8 cellular contexts compared by ENCODE assay signal in the genomic region with DNA sequence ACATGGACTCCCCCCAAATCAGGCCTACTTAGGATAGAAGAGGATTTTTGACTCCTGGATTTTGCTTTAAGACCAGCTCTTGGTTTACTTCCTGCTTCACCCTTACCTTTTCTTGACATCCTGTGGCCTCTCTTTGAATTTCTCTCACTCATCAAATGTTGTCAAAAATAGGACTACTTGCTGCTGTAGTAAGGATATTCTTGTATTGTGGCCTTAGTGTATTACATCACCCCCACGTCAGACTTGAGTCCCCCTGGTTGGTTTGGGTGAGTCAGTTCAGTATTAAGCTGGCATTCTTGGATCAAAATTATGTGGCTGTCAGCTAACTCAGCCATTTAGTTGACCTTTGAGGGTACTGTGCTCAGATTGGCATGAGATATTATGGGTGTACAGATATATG. TPM values are rescaled to one million over a fixed set of nuclear protein-coding genes. Genes with fewer than 3 reads are reported as not detected.
DNase-seq lines count a peak whose midpoint lies in the region; ATAC-seq and TF ChIP-seq lines count a peak whose summit lies in the region.

No MANE protein-coding gene starts in this region.

- no peak overlapping the region for H3K27ac Mint-ChIP-seq in MCF 10A (ENCODE audit: low read depth, unreplicated experiment)

- H3F3A ChIP-seq in PC-9 (ENCODE audit: insufficient read depth, low read depth) = peaks cover 4% of the 10 kb centered on the region; the same call in 1 of the 2 replicates

- WGBS in esophagus squamous epithelium, 2 donors = 0 to 6% methylated on average over 1 of the region's 1 CpG
- 0% methylated on average over 1 of the region's 1 CpG for WGBS in transverse colon (ENCODE audit: low coverage in 1 of 2), 2 donors

- H3K36me3 Mint-ChIP-seq in MCF 10A (ENCODE audit: insufficient read depth, unreplicated experiment) = peaks cover 4% of the 10 kb centered on the region

- peaks cover 62% of the 10 kb centered on the region for H3K79me2 ChIP-seq in PC-9 (ENCODE audit: low read depth)

- H3K4me2 ChIP-seq in PC-9 = peak overlapping the region; percentile 95

- peaks cover 4% of the 10 kb centered on the region; the same call in 1 of the 2 replicates for H4K20me1 ChIP-seq in PC-9 (ENCODE audit: insufficient read depth)

- H3K27me3 ChIP-seq in breast epithelium = no peaks in the 10 kb centered on the region
- H3K27me3 ChIP-seq in PC-9 (ENCODE audit: insufficient read depth, low read depth) = no peaks in the 10 kb centered on the region
- no peaks in the 10 kb centered on the region for H3K27me3 ChIP-seq in esophagus squamous epithelium
- no peaks in the 10 kb centered on the region for H3K27me3 ChIP-seq in transverse colon

- no peaks in the 10 kb centered on the region for H3K9me2 ChIP-seq in PC-9 (ENCODE audit: insufficient read depth)

- no peak overlapping the region for H3K4me3 Mint-ChIP-seq in MCF 10A (ENCODE audit: unreplicated experiment)

- H3K9me3 ChIP-seq in breast epithelium (no peaks in the 10 kb centered on the region), PC-9 (ENCODE audit: insufficient read depth, low read depth) (no peaks in the 10 kb centered on the region), esophagus squamous epithelium (no peaks in the 10 kb centered on the region), transverse colon (no peaks in the 10 kb centered on the region)

- POLR2A ChIA-PET in MCF 10A (lab: Yijun Ruan, JAX) (interaction anchor here (0.7 to 5.1 kb wide), 25 partner anchors 10 to 860 kb away, joined by 3 to 81 read pairs (median 7); a partner anchor contains a TSS), PC-9 (lab: Charles Lee; ENCODE audit: unreplicated experiment) (interaction anchor here (0.5 to 0.7 kb wide), 5 partner anchors 10 to 776 kb away, joined by 3 to 23 read pairs (median 3); no protein-coding TSS in a partner anchor)

- BruUV-seq in MCF 10A (replicated peaks; lab: Mats Ljungman, UMichigan) (no TSS peak), PC-9 (replicated peaks; lab: Mats Ljungman, UMichigan) (no TSS peak)

- no peaks in the 10 kb centered on the region for H3K27me3 Mint-ChIP-seq in MCF 10A (ENCODE audit: insufficient read depth, unreplicated experiment)

- DNase-seq in MCF 10A (ENCODE audit: unreplicated experiment) (peak; percentile 47), breast epithelium (ENCODE audit: low spot score in 2 of 2) (no peak), PC-9 (peak in 1 of 2 experiments; percentile 47), esophagus squamous epithelium (lab: John Stamatoyannopoulos, UW) (no peak), transverse colon (no peak), NCI-H2081 (lab: John Stamatoyannopoulos, UW) (no peak)
- no peak for DNase-seq in effector CD8-positive, alpha-beta T cell (lab: John Stamatoyannopoulos, UW)

- peak overlapping the region; percentile 95 for H2AFZ ChIP-seq in PC-9

- H3K36me3 ChIP-seq in breast epithelium = no peaks in the 10 kb centered on the region
- H3K36me3 ChIP-seq in PC-9 (ENCODE audit: low read depth) = peaks cover 9% of the 10 kb centered on the region; the same call in 1 of the 2 replicates
- no peaks in the 10 kb centered on the region for H3K36me3 ChIP-seq in esophagus squamous epithelium
- H3K36me3 ChIP-seq in transverse colon = no peaks in the 10 kb centered on the region

- no peaks in the 10 kb centered on the region for H3K4me1 ChIP-seq in breast epithelium
- peaks cover 19% of the 10 kb centered on the region for H3K4me1 ChIP-seq in PC-9 (replicated peaks; ENCODE audit: insufficient read depth)
- peaks cover 0 to 28% (median 5%) of the 10 kb centered on the region in 3 donors for H3K4me1 ChIP-seq in esophagus squamous epithelium
- peaks cover 0 to 20% (median 14%) of the 10 kb centered on the region in 4 donors for H3K4me1 ChIP-seq in transverse colon

- TF ChIP-seq POLR2A in breast epithelium (IDR thresholded peaks at IDR 0.05) (no peak), esophagus squamous epithelium (IDR thresholded peaks at IDR 0.05) (no peak), transverse colon (IDR thresholded peaks at IDR 0.05) (no peak)

- no peak for ATAC-seq in HG03139 (IDR thresholded peaks at IDR 0.05; ENCODE audit: unreplicated experiment)

- no peak overlapping the region for H3K27ac ChIP-seq in breast epithelium
- peak overlapping the region; percentile 29; the same call in 1 of the 2 replicates for H3K27ac ChIP-seq in PC-9
- peak overlapping the region in 2 of 4 donors; percentile 70 to 88 for H3K27ac ChIP-seq in esophagus squamous epithelium
- peak overlapping the region in 3 of 4 donors; percentile 84 to 85 (median 84) for H3K27ac ChIP-seq in transverse colon

- CTCF ChIA-PET in MCF 10A (lab: Yijun Ruan, JAX) = interaction anchor here (0.8 to 5.3 kb wide), 7 partner anchors 8 to 145 kb away, joined by 3 to 45 read pairs (median 4); a partner anchor contains a TSS
- CTCF ChIA-PET in PC-9 (lab: Charles Lee) = interaction anchor here (2.0 kb wide), 1 partner anchor 17 kb away, joined by 9 read pairs; a partner anchor contains a TSS

- TF ChIP-seq CTCF in MCF 10A (IDR thresholded peaks at IDR 0.05; ENCODE audit: unreplicated experiment) (no peak), breast epithelium (IDR thresholded peaks at IDR 0.05) (no peak), PC-9 (conservative IDR thresholded peaks at IDR 0.05) (no peak), esophagus squamous epithelium (IDR thresholded peaks at IDR 0.05) (no peak), transverse colon (IDR thresholded peaks at IDR 0.05) (no peak)

- no peaks in the 10 kb centered on the region for H3K9me3 Mint-ChIP-seq in MCF 10A (ENCODE audit: unreplicated experiment)

- intact Hi-C loops in MCF 10A (cut with micrococcal nuclease) (no loop called here), breast epithelium (cut with DNase I; ENCODE audit: low total_unique reads) (no loop called here), PC-9 (cut with micrococcal nuclease; ENCODE audit: unreplicated experiment) (no loop called here), esophagus squamous epithelium (cut with DNase I) (no loop called here), transverse colon (cut with DNase I; ENCODE audit: low total_unique reads) (no loop called here)

- no peak for TF ChIP-seq EP300 in transverse colon (IDR thresholded peaks at IDR 0.05; ENCODE audit: low read depth)

- in situ Hi-C loops in transverse colon (cut with MboI; ENCODE audit: low pct_ligation_motif_present in 1 of 4, low pct_unique_long_range_greater_than_20kb in 1 of 4, low sequenced_read_pairs in 3 of 4) = loop anchor here in 1 of 4 donors (25.0 kb wide), 1 partner anchor 178 kb away; no protein-coding TSS in a partner anchor

- no peak overlapping the region for H3K4me3 ChIP-seq in breast epithelium
- peak overlapping the region; percentile 77 for H3K4me3 ChIP-seq in PC-9
- peak overlapping the region; percentile 43 to 80 (median 70) for H3K4me3 ChIP-seq in esophagus squamous epithelium
- peak overlapping the region in 3 of 4 donors; percentile 50 to 81 (median 65) for H3K4me3 ChIP-seq in transverse colon

- H3K4me1 Mint-ChIP-seq in MCF 10A (ENCODE audit: insufficient read depth, unreplicated experiment) = no peaks in the 10 kb centered on the region

RNA-seq across cellular contexts. Expression of a gene that starts 1.1 kb away (rescaled TPM):
- total RNA-seq in MCF 10A (2022) (45.3 and 79.6 TPM in 2 replicates), breast epithelium (1 to 10 TPM in 1 of 3 donors, under 1 TPM in 2; 0.33 to 3.8 (median 0.73) TPM), PC-9 (2021) (140 and 164 TPM in 2 replicates), esophagus squamous epithelium (10 to 100 TPM; 11.4 to 47.1 (median 18.2) TPM), transverse colon (10 to 100 TPM in 2 of 4 donors, 1 to 10 TPM in 2; 3.2 to 15.7 (median 7.8) TPM)

RNA-seq across cellular contexts. Expression of a gene that starts 17.5 kb away (rescaled TPM):
- total RNA-seq in MCF 10A (2022) (139 and 156 TPM in 2 replicates), breast epithelium (100 to 1,000 TPM in 2 of 3 donors, 10 to 100 TPM in 1; 95.1 to 124 (median 117) TPM), PC-9 (2021) (125 and 129 TPM in 2 replicates), esophagus squamous epithelium (100 to 1,000 TPM in 1 of 4 donors, 10 to 100 TPM in 3; 65.4 to 105 (median 90.1) TPM), transverse colon (100 to 1,000 TPM in 3 of 4 donors, 10 to 100 TPM in 1; 98.6 to 151 (median 107) TPM)

Comparison
In these comparisons a context has a peak if more than half of its experiments do, and no peak if none do; other contexts are left out.
1. H3K27ac ChIP-seq: peak in PC-9 (single experiment) and transverse colon (3 of 4); none in breast epithelium (0 of 2).
2. H3K4me3 ChIP-seq: peak in PC-9 (single experiment), esophagus squamous epithelium (4 of 4) and transverse colon (3 of 4); none in breast epithelium (0 of 3).